Comparison of ENCODE assay signal across 1 cellular context in the genomic region with DNA sequence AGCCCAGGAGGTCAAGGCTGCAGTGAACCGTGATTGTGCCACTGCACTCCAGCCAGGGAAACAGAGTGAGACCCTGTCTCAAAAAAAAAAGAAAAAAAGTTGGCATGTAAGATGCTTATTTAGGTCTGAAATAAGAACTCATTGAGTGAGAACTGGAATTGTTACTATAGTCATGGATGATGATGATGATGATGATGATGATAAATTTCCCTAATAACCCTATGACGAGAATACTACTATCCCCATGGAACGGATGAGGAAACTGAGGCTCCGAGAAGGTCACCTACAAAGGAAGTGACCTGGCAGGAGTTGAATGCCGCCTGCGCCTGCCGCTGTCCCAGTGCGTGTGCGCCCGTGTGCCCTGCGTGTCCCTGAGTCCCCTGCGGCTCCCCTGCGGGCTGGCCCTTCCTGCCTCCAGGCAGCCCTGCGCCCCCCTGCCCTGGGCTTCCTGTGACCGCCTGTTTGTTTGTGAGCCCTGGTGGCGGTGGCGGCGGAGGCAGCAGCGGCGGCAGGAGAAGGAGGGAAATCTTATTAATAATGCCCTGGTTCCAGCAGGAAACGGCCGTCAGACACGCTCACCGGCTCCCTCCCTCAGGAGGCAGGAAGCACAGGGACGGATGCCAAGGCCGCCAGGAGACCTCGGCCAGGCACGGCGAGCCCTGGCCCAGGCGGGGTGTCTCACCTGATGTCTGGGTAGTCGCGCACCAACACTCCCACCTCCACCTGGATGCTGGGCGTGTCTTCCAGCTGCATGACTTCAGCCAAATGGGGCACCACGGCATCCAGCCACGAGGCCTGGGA.
TF ChIP-seq lines count a peak whose summit lies in the region.

No MANE protein-coding gene starts in this region.

TF ChIP-seq in H1, 55 proteins besides CTCF, POLR2A, EP300 and RAD21:
- TF ChIP-seq RBBP5 (IDR thresholded peaks at IDR 0.05; ENCODE audit: borderline replicate concordance, low read depth, low read length): peak; percentile 89
- TF ChIP-seq SP1 (IDR thresholded peaks at IDR 0.05; ENCODE audit: low read depth, low read length): no peak
- TF ChIP-seq KDM4A (IDR thresholded peaks at IDR 0.05; ENCODE audit: low read depth, low read length, severe bottlenecking): peak; percentile 90
- TF ChIP-seq RXRA (IDR thresholded peaks at IDR 0.05; ENCODE audit: insufficient read depth, low read depth, low read length): no peak
- TF ChIP-seq GABPA (IDR thresholded peaks at IDR 0.05; ENCODE audit: borderline replicate concordance, insufficient read depth, low read length): peak; percentile 24; the same call in 1 of the 2 replicates
- no peak for TF ChIP-seq GTF2F1 (IDR thresholded peaks at IDR 0.05; ENCODE audit: borderline replicate concordance, low read depth, low read length)
- TF ChIP-seq SP4 (IDR thresholded peaks at IDR 0.05; ENCODE audit: low read length): no peak
- peak; percentile 96 for TF ChIP-seq CTBP2 (IDR thresholded peaks at IDR 0.05; ENCODE audit: borderline replicate concordance, insufficient read depth, insufficient read length, low read length)
- peak; percentile 49; the same call in 1 of the 2 replicates for TF ChIP-seq MAX (IDR thresholded peaks at IDR 0.05)
- peak; percentile 64 for TF ChIP-seq ASH2L (IDR thresholded peaks at IDR 0.05; ENCODE audit: low read length)
- TF ChIP-seq KDM1A (IDR thresholded peaks at IDR 0.05; ENCODE audit: borderline replicate concordance, low read length): 0 out of 2 replicates have a peak, but pooled peaks have one; percentile 25
- TF ChIP-seq RNF2 (IDR thresholded peaks at IDR 0.05; ENCODE audit: borderline replicate concordance, low read depth, low read length, missing control alignments, poor library complexity, severe bottlenecking): peak; percentile 61
- TF ChIP-seq SUZ12 (IDR thresholded peaks at IDR 0.05; ENCODE audit: low read length): peak; percentile 56; the same call in 1 of the 2 replicates
- TF ChIP-seq EGR1 (IDR thresholded peaks at IDR 0.05; ENCODE audit: borderline replicate concordance, low read depth, low read length): no peak
- TF ChIP-seq POU5F1 (IDR thresholded peaks at IDR 0.05; ENCODE audit: low read depth, low read length): no peak
- peak; percentile 42; the same call in 1 of the 2 replicates for TF ChIP-seq E2F6 (IDR thresholded peaks at IDR 0.05)
- TF ChIP-seq, protein P1, sequence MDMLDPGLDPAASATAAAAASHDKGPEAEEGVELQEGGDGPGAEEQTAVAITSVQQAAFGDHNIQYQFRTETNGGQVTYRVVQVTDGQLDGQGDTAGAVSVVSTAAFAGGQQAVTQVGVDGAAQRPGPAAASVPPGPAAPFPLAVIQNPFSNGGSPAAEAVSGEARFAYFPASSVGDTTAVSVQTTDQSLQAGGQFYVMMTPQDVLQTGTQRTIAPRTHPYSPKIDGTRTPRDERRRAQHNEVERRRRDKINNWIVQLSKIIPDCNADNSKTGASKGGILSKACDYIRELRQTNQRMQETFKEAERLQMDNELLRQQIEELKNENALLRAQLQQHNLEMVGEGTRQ (IDR thresholded peaks at IDR 0.05; ENCODE audit: low read length): peak; percentile 19; the same call in 1 of the 2 replicates
